ENCODE assay signal across 16 cellular contexts in genomic region chr12:24820872-24821271, GRCh38.
A peak's percentile ranks its signal among the peaks of the same experiment; 100 is the strongest.
DNase-seq lines count a peak whose midpoint lies in the region; ATAC-seq and TF ChIP-seq lines count a peak whose summit lies in the region.
"Had no signal": no experiment of that assay in that cellular context is flagged by ENCODE, and none has a peak within 500 bp of the region (broad histone marks: within the 10 kb centered on the region; RNA-seq: fewer than 3 reads in every experiment).

No MANE protein-coding gene starts in this region.

- peaks cover 28% of the 10 kb centered on the region for H3F3A ChIP-seq in smooth muscle cell (ENCODE audit: low read depth)

- peaks cover 12% of the 10 kb centered on the region for H3K4me1 ChIP-seq in smooth muscle cell (ENCODE audit: low read depth)
- H3K4me1 ChIP-seq: prostate gland, testis had no signal

- H3K27ac Mint-ChIP-seq in HFFc6 = peak overlapping the region; percentile 79; the same call in 1 of the 2 replicates
- H3K27ac Mint-ChIP-seq: activated CD4-positive, alpha-beta memory T cell treated with anti-CD3 and anti-CD28 coated beads, Interleukin-2, amount 10 ng/mL, durations not matched to agents 7 days and 5 days; dendritic cell treated with granulocyte-macrophage colony-stimulating factor and Interleukin-4, amounts not matched to agents 40 ng/mL and 50 ng/mL, for 4 days had no signal

- DNase-seq in HFFc6 = peak; percentile 5
- DNase-seq in amniotic epithelial cell (ENCODE audit: low read depth) = peak; percentile 82
- peak; percentile 74 for DNase-seq in fibroblast of pulmonary artery (ENCODE audit: low read depth)
- no peak for DNase-seq in smooth muscle cell (lab: John Stamatoyannopoulos, UW; ENCODE audit: unreplicated experiment)
- DNase-seq in SK-N-DZ (ENCODE audit: low spot score) = no peak
- DNase-seq in DMS53 treated with DMSO at 0.1 percent for 48 hours (lab: John Stamatoyannopoulos, UW; ENCODE audit: unreplicated experiment) = no peak
- DNase-seq: activated CD4-positive, alpha-beta memory T cell treated with anti-CD3 and anti-CD28 coated beads, Interleukin-2, amount 10 ng/mL, durations not matched to agents 7 days and 5 days; activated T-cell treated with anti-CD3 and anti-CD28 coated beads, Interleukin-2, amount 50 U/mL, for 72 hours; NCI-H1694 treated with DMSO at 0.1 percent for 48 hours; stimulated activated CD4-positive, alpha-beta T cell treated with anti-CD3 and anti-CD28 coated beads, Interleukin-2, amount 100 ng/mL, for 24 hours; testis had no signal

- peaks cover 13% of the 10 kb centered on the region for H3K36me3 ChIP-seq in smooth muscle cell (ENCODE audit: low read depth)
- H3K36me3 ChIP-seq: esophagus muscularis mucosa, prostate gland had no signal

- H3K27me3 Mint-ChIP-seq in HFFc6 (ENCODE audit: insufficient read depth) = no peaks in the 10 kb centered on the region; the same call in 1 of the 2 replicates
- H3K27me3 Mint-ChIP-seq: activated CD4-positive, alpha-beta memory T cell treated with anti-CD3 and anti-CD28 coated beads, Interleukin-2, amount 10 ng/mL, durations not matched to agents 7 days and 5 days; dendritic cell treated with granulocyte-macrophage colony-stimulating factor and Interleukin-4, amounts not matched to agents 40 ng/mL and 50 ng/mL, for 4 days had no signal

- no peaks in the 10 kb centered on the region for H3K9me3 Mint-ChIP-seq in HFFc6

- no peaks in the 10 kb centered on the region for H3K79me2 ChIP-seq in smooth muscle cell (ENCODE audit: low read depth)

- TF ChIP-seq CTCF in HFFc6 (IDR thresholded peaks at IDR 0.05) (no peak), fibroblast of pulmonary artery (IDR thresholded peaks at IDR 0.05; ENCODE audit: low read length, missing control alignments) (no peak), smooth muscle cell (IDR thresholded peaks at IDR 0.05; ENCODE audit: borderline replicate concordance, insufficient read depth, poor library complexity, severe bottlenecking) (no peak)

- ATAC-seq in HG03139 (IDR thresholded peaks at IDR 0.05; ENCODE audit: unreplicated experiment) = no peak
- ATAC-seq: left lobe of liver had no signal

- H3K4me2 ChIP-seq in smooth muscle cell = peak overlapping the region; percentile 69

- H3K9ac ChIP-seq in smooth muscle cell (ENCODE audit: low read depth) = no peak overlapping the region

- peaks cover 34% of the 10 kb centered on the region for H3K36me3 Mint-ChIP-seq in HFFc6 (ENCODE audit: low read depth)

- H4K20me1 ChIP-seq in smooth muscle cell (ENCODE audit: low read depth) = peaks cover 23% of the 10 kb centered on the region

- H2AFZ ChIP-seq in smooth muscle cell (ENCODE audit: low read depth) = no peak overlapping the region

- WGBS in smooth muscle cell (ENCODE audit: low lambda C conversion rate) = 42% methylated on average over 5 of the region's 5 CpGs

- no peak overlapping the region for H3K4me3 Mint-ChIP-seq in HFFc6
- H3K4me3 Mint-ChIP-seq: activated CD4-positive, alpha-beta memory T cell treated with anti-CD3 and anti-CD28 coated beads, Interleukin-2, amount 10 ng/mL, durations not matched to agents 7 days and 5 days; dendritic cell treated with granulocyte-macrophage colony-stimulating factor and Interleukin-4, amounts not matched to agents 40 ng/mL and 50 ng/mL, for 4 days had no signal

- H3K4me1 Mint-ChIP-seq in HFFc6 (ENCODE audit: low read depth) = peaks cover 45% of the 10 kb centered on the region

- no peaks in the 10 kb centered on the region for H3K9me3 ChIP-seq in smooth muscle cell (replicated peaks; ENCODE audit: low read depth)
- H3K9me3 ChIP-seq: esophagus muscularis mucosa, prostate gland, testis had no signal

- H3K27me3 ChIP-seq in smooth muscle cell (ENCODE audit: low read depth) = no peaks in the 10 kb centered on the region
- H3K27me3 ChIP-seq: esophagus muscularis mucosa, testis had no signal

- H3K27ac ChIP-seq in smooth muscle cell (ENCODE audit: low read depth) = peak overlapping the region; percentile 90
- H3K27ac ChIP-seq: esophagus muscularis mucosa, prostate gland, testis had no signal

- H3K4me3 ChIP-seq in fibroblast of pulmonary artery (replicated peaks; ENCODE audit: low read depth, low read length) (no peak overlapping the region), smooth muscle cell (no peak overlapping the region)
- H3K4me3 ChIP-seq: esophagus muscularis mucosa, prostate gland, testis had no signal

Comparison
In these comparisons a context has a peak if more than half of its experiments do, and no peak if none do; other contexts are left out.
1. DNase-seq: peak in HFFc6 (single experiment), amniotic epithelial cell (single experiment) and fibroblast of pulmonary artery (single experiment); none in smooth muscle cell (single experiment), SK-N-DZ (single experiment) and DMS53 treated with DMSO at 0.1 percent for 48 hours (single experiment).